In genomic region chr13:18213511-18213910, GRCh38 we compare ENCODE assay signal across 6 cellular contexts.
DNase-seq lines count a peak whose midpoint lies in the region; ATAC-seq and TF ChIP-seq lines count a peak whose summit lies in the region.
"Not testable (repeated sequence)": the region's sequence is repeated elsewhere in the genome, so short reads cannot be mapped to it uniquely, and the experiment has no call there.

No MANE protein-coding gene starts in this region.

- not testable (repeated sequence) for H3K9me3 Mint-ChIP-seq in activated CD4-positive, alpha-beta T cell treated with anti-CD3 and anti-CD28 coated beads, Interleukin-2, amount 10 ng/mL, durations not matched to agents 7 days and 5 days

- DNase-seq in RWPE2 (ENCODE audit: low spot score): peak; percentile 42
- peak; percentile 7 for DNase-seq in activated CD4-positive, alpha-beta T cell treated with anti-CD3 and anti-CD28 coated beads, Interleukin-2, amount 10 ng/mL, durations not matched to agents 7 days and 5 days
- not testable (repeated sequence) for DNase-seq in foreskin keratinocyte; left ventricle myocardium superior; lung (ENCODE audit: low spot score); sciatic nerve (ENCODE audit: low spot score)

- H3K27ac Mint-ChIP-seq in activated CD4-positive, alpha-beta T cell treated with anti-CD3 and anti-CD28 coated beads, Interleukin-2, amount 10 ng/mL, durations not matched to agents 7 days and 5 days: not testable (repeated sequence)

- 57 to 63% methylated on average over 2 of the region's 2 CpGs for WGBS in lung, 2 donors

- H3K4me1 ChIP-seq in RWPE2 (ENCODE audit: insufficient read depth, poor library complexity, severe bottlenecking); foreskin keratinocyte; lung (ENCODE audit: control insufficient read depth in 2 of 2, insufficient read depth in 2 of 2, low read length in 2 of 2): not testable (repeated sequence)

- intact Hi-C loops in left ventricle myocardium superior (cut with micrococcal nuclease); sciatic nerve (cut with DNase I): not testable (repeated sequence)

- H3K4me1 Mint-ChIP-seq in activated CD4-positive, alpha-beta T cell treated with anti-CD3 and anti-CD28 coated beads, Interleukin-2, amount 10 ng/mL, durations not matched to agents 7 days and 5 days: not testable (repeated sequence)

- not testable (repeated sequence) for H3K4me3 Mint-ChIP-seq in activated CD4-positive, alpha-beta T cell treated with anti-CD3 and anti-CD28 coated beads, Interleukin-2, amount 10 ng/mL, durations not matched to agents 7 days and 5 days

- H3K36me3 Mint-ChIP-seq in activated CD4-positive, alpha-beta T cell treated with anti-CD3 and anti-CD28 coated beads, Interleukin-2, amount 10 ng/mL, durations not matched to agents 7 days and 5 days (ENCODE audit: low read depth): not testable (repeated sequence)

- not testable (repeated sequence) for H3K36me3 ChIP-seq in RWPE2 (ENCODE audit: low read depth); lung (ENCODE audit: control insufficient read depth in 2 of 2, insufficient read depth in 2 of 2, low read length in 2 of 2)

- not testable (repeated sequence) for H3K9me3 ChIP-seq in RWPE2 (ENCODE audit: severe bottlenecking); lung (ENCODE audit: control insufficient read depth in 2 of 2, insufficient read depth in 1 of 2, low read length in 1 of 2)

- POLR2A ChIA-PET in activated CD4-positive, alpha-beta T cell treated with anti-CD3 and anti-CD28 coated beads, Interleukin-2, amount 10 ng/mL, durations not matched to agents 7 days and 5 days (lab: Charles Lee): not testable (repeated sequence)

- CTCF ChIA-PET in activated CD4-positive, alpha-beta T cell treated with anti-CD3 and anti-CD28 coated beads, Interleukin-2, amount 10 ng/mL, durations not matched to agents 7 days and 5 days (lab: Charles Lee): not testable (repeated sequence)

- not testable (repeated sequence) for H3K4me3 ChIP-seq in RWPE2 (ENCODE audit: severe bottlenecking); lung

- not testable (repeated sequence) for H3K27me3 ChIP-seq in RWPE2 (ENCODE audit: insufficient read depth, poor library complexity, severe bottlenecking); foreskin keratinocyte; lung (ENCODE audit: control insufficient read depth, insufficient read depth)

- not testable (repeated sequence) for H3K27me3 Mint-ChIP-seq in activated CD4-positive, alpha-beta T cell treated with anti-CD3 and anti-CD28 coated beads, Interleukin-2, amount 10 ng/mL, durations not matched to agents 7 days and 5 days

- H3K27ac ChIP-seq in RWPE2 (ENCODE audit: poor library complexity, severe bottlenecking); foreskin keratinocyte; lung (ENCODE audit: low read depth in 1 of 2, low read length in 1 of 2): not testable (repeated sequence)

- not testable (repeated sequence) for TF ChIP-seq CTCF in RWPE2 (IDR thresholded peaks at IDR 0.05; ENCODE audit: poor library complexity, severe bottlenecking); foreskin keratinocyte (conservative IDR thresholded peaks at IDR 0.05); lung (IDR thresholded peaks at IDR 0.05; ENCODE audit: control extremely low read depth, extremely low read depth)

- ATAC-seq in RWPE2 (ENCODE audit: low read depth) (0 out of 3 replicates have a peak, but pooled peaks have one; percentile 15), foreskin keratinocyte (peak; percentile 37), left ventricle myocardium superior (peak; percentile 36), lung (ENCODE audit: insufficient read depth, low FRiP score) (peak; percentile 14), sciatic nerve (peak; percentile 59)
